ENCODE assay signal across 24 cellular contexts in genomic region chr18:22113144-22113813, GRCh38. TPM values are rescaled to one million over a fixed set of nuclear protein-coding genes. Genes with fewer than 3 reads are reported as not detected.
DNase-seq lines count a peak whose midpoint lies in the region; ATAC-seq, FAIRE-seq and TF ChIP-seq lines count a peak whose summit lies in the region.
"Had no signal": no experiment of that assay in that cellular context is flagged by ENCODE, and none has a peak within 500 bp of the region (broad histone marks: within the 10 kb centered on the region; RNA-seq: fewer than 3 reads in every experiment).

No MANE protein-coding gene starts in this region.

- no peaks in the 10 kb centered on the region for H3K9me3 ChIP-seq in right atrium auricular region
- H3K9me3 ChIP-seq in mucosa of descending colon, result no peaks in the 10 kb centered on the region
- H3K9me3 ChIP-seq: A549, BE2C, testis had no signal

- peak; percentile 82 for DNase-seq in Right ventricle myocardium inferior (ENCODE audit: missing footprints)
- no peak for DNase-seq in right atrium auricular region (ENCODE audit: low spot score)
- DNase-seq in left cardiac atrium, result peak; percentile 48
- DNase-seq in mucosa of descending colon, result peak; percentile 73 to 82 (median 80)
- no peak for DNase-seq in H7
- DNase-seq in NCI-H187 treated with DMSO at 0.1 percent for 48 hours (lab: John Stamatoyannopoulos, UW), result no peak
- DNase-seq in GM12891 (ENCODE audit: insufficient read length, low spot score), result no peak
- no peak for DNase-seq in stimulated activated CD4-positive, alpha-beta T cell treated with anti-CD3 and anti-CD28 coated beads, Interleukin-1b, Interleukin-23, amount 100 ng/mL, for 48 hours
- DNase-seq: activated CD4-positive, alpha-beta T cell treated with anti-CD3 and anti-CD28 coated beads, Interleukin-2, amount 50 U/mL, for 48 hours; activated effector memory CD4-positive, alpha-beta T cell treated with Interleukin-2 at 50 U/mL for 16 hours; activated naive CD8-positive, alpha-beta T cell treated with anti-CD3 and anti-CD28 coated beads, Interleukin-2, amount 50 U/mL, for 24 hours; BE2C; DMS79; kidney glomerular epithelial cell; NCI-H1105 treated with DMSO at 0.1 percent for 48 hours; NCI-H524; stimulated activated CD4-positive, alpha-beta T cell treated with anti-CD3 and anti-CD28 coated beads, Interleukin-2, amount 100 ng/mL, for 24 hours; stimulated activated naive B cell treated with anti-CD40 and anti-IgM and Interleukin-4, amounts not matched to agents 10 μg/mL and 1 μg/mL and 100 μg/mL, for 72 hours; T-helper 9 cell; testis had no signal

- H3K27ac ChIP-seq in right atrium auricular region, result peak overlapping the region in 1 of 2 donors; percentile 18
- H3K27ac ChIP-seq: A549, coronary artery, testis had no signal

- no peak overlapping the region for H3K4me3 ChIP-seq in right atrium auricular region
- no peak overlapping the region for H3K4me3 ChIP-seq in mucosa of descending colon
- H3K4me3 ChIP-seq in H7 (ENCODE audit: insufficient read depth, low read depth, low read length), result no peak overlapping the region
- H3K4me3 ChIP-seq: A549, coronary artery, testis had no signal

- TF ChIP-seq POLR2A in GM12891 (IDR thresholded peaks at IDR 0.05; ENCODE audit: low read depth, low read length), result no peak

- TF ChIP-seq CTCF in right atrium auricular region (IDR thresholded peaks at IDR 0.05) (no peak), mucosa of descending colon (IDR thresholded peaks at IDR 0.05) (no peak)

- intact Hi-C loops in Right ventricle myocardium inferior (cut with DNase I) (loop anchor here (5.0 kb wide), 1 partner anchor 49 kb away; no protein-coding TSS in a partner anchor), left cardiac atrium (cut with DNase I) (no loop called here), mucosa of descending colon (cut with DNase I, micrococcal nuclease) (no loop called here)

- ATAC-seq in Right ventricle myocardium inferior (peak; percentile 93), left cardiac atrium (peak; percentile 82 to 90), mucosa of descending colon (peak; percentile 59)
- ATAC-seq: A549; activated naive CD8-positive, alpha-beta T cell treated with anti-CD3 and anti-CD28 coated beads, Interleukin-2, amount 50 U/mL, for 24 hours; stimulated activated naive B cell treated with anti-CD40 and anti-IgM and Interleukin-4, amounts not matched to agents 10 μg/mL and 1 μg/mL and 100 μg/mL, for 72 hours; WTC11 had no signal

- H3K27me3 ChIP-seq in right atrium auricular region (no peaks in the 10 kb centered on the region), H7 (ENCODE audit: control insufficient read depth, insufficient read depth, low read length) (no peaks in the 10 kb centered on the region)
- H3K27me3 ChIP-seq: BE2C, testis had no signal

- H3K4me1 ChIP-seq in right atrium auricular region, result peaks cover 0 to 6% of the 10 kb centered on the region in 2 donors
- peaks cover 19% of the 10 kb centered on the region for H3K4me1 ChIP-seq in mucosa of descending colon (ENCODE audit: low read depth)
- H3K4me1 ChIP-seq: BE2C, testis had no signal

- no peak for FAIRE-seq in GM12891 (lab: Jason Lieb, UNC)
- FAIRE-seq: A549, GM12892 had no signal

- no peaks in the 10 kb centered on the region for H3K36me3 ChIP-seq in right atrium auricular region
- no peaks in the 10 kb centered on the region for H3K36me3 ChIP-seq in mucosa of descending colon (ENCODE audit: low read depth)
- H3K36me3 ChIP-seq in H7 (replicated peaks; ENCODE audit: control insufficient read depth, insufficient read depth, low read length), result no peaks in the 10 kb centered on the region
- H3K36me3 ChIP-seq: BE2C had no signal

TF ChIP-seq in GM12891, 5 proteins besides CTCF, POLR2A, EP300 and RAD21:
- TF ChIP-seq SPI1 (IDR thresholded peaks at IDR 0.05; ENCODE audit: low read depth, low read length) (no peak), PAX5 (IDR thresholded peaks at IDR 0.05; ENCODE audit: insufficient read depth, low read length, severe bottlenecking) (no peak), TAF1 (IDR thresholded peaks at IDR 0.05; ENCODE audit: low read depth, low read length) (no peak), POU2F2 (IDR thresholded peaks at IDR 0.05; ENCODE audit: low read depth, low read length) (no peak), POLR2AphosphoS5 (IDR thresholded peaks at IDR 0.05; ENCODE audit: low read depth, low read length) (no peak)

RNA-seq across cellular contexts. Expression of gene GATA6, which starts 56.1 kb away (rescaled TPM):
- total RNA-seq in Right ventricle myocardium inferior (56.3 TPM), right atrium auricular region (10 to 100 TPM; 88.7 to 95.5 TPM), left cardiac atrium (10 to 100 TPM; 43.9 to 59.6 TPM), mucosa of descending colon (10 to 100 TPM; 21.9 to 58.8 (median 43.3) TPM)
- total RNA-seq in H7 (2014; rRNA removed; shearing (Covaris generic)), result 8.8 and 37.7 TPM in 2 replicates
- polyA plus RNA-seq in GM12891 (2012; ENCODE audit: low read depth, missing spikeins), result 0.03 TPM

Comparison
In these comparisons a context has a peak if more than half of its experiments do, and no peak if none do; other contexts are left out.
1. DNase-seq: peak in Right ventricle myocardium inferior (single experiment), left cardiac atrium (single experiment) and mucosa of descending colon (3 of 3); none in right atrium auricular region (single experiment), H7 (single experiment), NCI-H187 treated with DMSO at 0.1 percent for 48 hours (single experiment), GM12891 (single experiment) and stimulated activated CD4-positive, alpha-beta T cell treated with anti-CD3 and anti-CD28 coated beads, Interleukin-1b, Interleukin-23, amount 100 ng/mL, for 48 hours (single experiment).
2. Peak in every context shown above with its lines, with median percentiles within 50 percentile points of each other: ATAC-seq.